ENCODE assay signal across 8 cellular contexts in the genomic region with DNA sequence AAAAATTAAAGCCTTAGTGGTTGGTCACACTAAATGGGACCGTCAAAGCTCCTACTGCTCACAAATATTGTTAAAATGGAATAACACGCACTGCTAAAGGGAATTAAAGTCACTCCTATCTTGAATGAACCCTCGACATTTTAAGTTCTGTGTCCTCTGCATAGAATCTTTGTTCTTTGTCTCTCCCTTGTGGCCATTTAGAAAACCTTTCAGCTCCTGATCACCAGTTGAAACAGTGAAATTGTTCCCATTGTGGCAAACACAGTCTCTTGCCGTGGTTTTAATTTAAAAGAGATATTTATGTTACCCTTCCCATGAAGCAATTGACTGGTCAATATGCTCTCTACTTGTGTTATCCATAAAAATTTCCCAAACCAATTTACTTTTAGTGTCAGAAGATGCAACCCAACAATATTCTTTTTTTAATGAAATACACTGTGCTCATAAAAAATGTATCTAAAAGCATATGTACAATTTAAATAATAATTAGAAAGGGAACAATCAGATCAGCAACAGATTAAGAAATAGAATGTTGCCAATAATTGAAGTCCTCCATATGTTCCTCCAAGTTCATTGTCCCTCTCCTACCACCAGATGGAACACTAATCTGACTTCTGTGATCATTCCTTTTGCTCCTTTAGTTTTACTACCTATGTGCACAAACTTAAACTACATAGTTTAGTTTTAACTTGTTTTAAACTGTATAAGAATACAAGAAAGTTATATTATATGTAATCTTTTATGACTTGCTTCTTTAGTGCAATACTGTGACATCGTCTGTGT. TPM values are rescaled to one million over a fixed set of nuclear protein-coding genes. Genes with fewer than 3 reads are reported as not detected.
A peak's percentile ranks its signal among the peaks of the same experiment; 100 is the strongest.
DNase-seq lines count a peak whose midpoint lies in the region; ATAC-seq and TF ChIP-seq lines count a peak whose summit lies in the region.
"Not testable (repeated sequence)": the region's sequence is repeated elsewhere in the genome, so short reads cannot be mapped to it uniquely, and the experiment has no call there.

No MANE protein-coding gene starts in this region.

- POLR2A ChIA-PET in AG04450 (lab: Yijun Ruan, JAX), result not testable (repeated sequence)

- H3K4me3 Mint-ChIP-seq in osteocyte (ENCODE audit: unreplicated experiment), result not testable (repeated sequence)

- WGBS in heart left ventricle, 4 donors, result 21 to 25% (median 24%) methylated on average over 5 of the region's 5 CpGs

- H3K9me3 Mint-ChIP-seq in osteocyte (ENCODE audit: unreplicated experiment), result not testable (repeated sequence)

- TF ChIP-seq CTCF in AG04450 (IDR thresholded peaks at IDR 0.05; ENCODE audit: low read depth, low read length), result peak; percentile 71
- TF ChIP-seq CTCF in GM13976 (IDR thresholded peaks at IDR 0.05; ENCODE audit: borderline replicate concordance, control extremely low read depth, extremely low read depth, insufficient read depth, missing control alignments), result peak; percentile 49
- TF ChIP-seq CTCF in HFF-Myc (IDR thresholded peaks at IDR 0.05; ENCODE audit: low read depth, low read length, missing control alignments), result peak; percentile 44
- peak; percentile 18 to 82 (median 60) for TF ChIP-seq CTCF in Peyer's patch (IDR thresholded peaks at IDR 0.05)
- peak; percentile 61 for TF ChIP-seq CTCF in brain microvascular endothelial cell (IDR thresholded peaks at IDR 0.05; ENCODE audit: low read depth, low read length, missing control alignments)
- TF ChIP-seq CTCF in heart left ventricle (IDR thresholded peaks at IDR 0.05), result peak in 11 of 12 donors; percentile 23 to 72 (median 54)
- TF ChIP-seq CTCF in osteocyte (IDR thresholded peaks at IDR 0.05), result peak; percentile 65

- intact Hi-C loops in heart left ventricle (cut with DNase I), result loop anchor here in 1 of 10 donors (5.0 kb wide), 1 partner anchor 290 kb away; no protein-coding TSS in a partner anchor

- not testable (repeated sequence) for H3K9me3 ChIP-seq in AG04450 (ENCODE audit: control insufficient read depth, insufficient read depth, low read length); Peyer's patch; heart left ventricle

- not testable (repeated sequence) for H3K27ac Mint-ChIP-seq in osteocyte (ENCODE audit: unreplicated experiment)

- in situ Hi-C loops in GM13976 (cut with MboI; ENCODE audit: low sequenced_read_pairs, unreplicated experiment); brain microvascular endothelial cell (cut with HindIII; ENCODE audit: low pct_ligation_motif_present, low sequenced_read_pairs): not testable (repeated sequence)

- not testable (repeated sequence) for H3K4me3 ChIP-seq in AG04450 (ENCODE audit: low read depth, low read length); HFF-Myc (replicated peaks; ENCODE audit: low read depth, low read length); Peyer's patch; brain microvascular endothelial cell (ENCODE audit: low read depth, low read length); heart left ventricle

- H3K4me1 ChIP-seq in Peyer's patch, heart left ventricle: not testable (repeated sequence)

- ATAC-seq in heart left ventricle, result peak in 2 of 4 donors; percentile 68 to 70

- not testable (repeated sequence) for H3K4me1 Mint-ChIP-seq in osteocyte (ENCODE audit: unreplicated experiment)

- not testable (repeated sequence) for H3K36me3 Mint-ChIP-seq in osteocyte (ENCODE audit: unreplicated experiment)

- DNase-seq in AG04450 (ENCODE audit: low read depth, low spot score), result peak; percentile 16
- peak; percentile 50 for DNase-seq in GM13976 (ENCODE audit: low spot score)
- DNase-seq in HFF-Myc (ENCODE audit: extremely low read depth, low read depth), result peak; percentile 30
- DNase-seq in Kasumi-1 (lab: John Stamatoyannopoulos, UW), result peak; percentile 78 to 86
- DNase-seq in Peyer's patch; heart left ventricle; osteocyte (ENCODE audit: extremely low spot score, unreplicated experiment): not testable (repeated sequence)
- DNase-seq in brain microvascular endothelial cell, result peak; percentile 14

- not testable (repeated sequence) for H3K27me3 ChIP-seq in AG04450 (ENCODE audit: control insufficient read depth, insufficient read depth, low read length); Peyer's patch; brain microvascular endothelial cell (replicated peaks); heart left ventricle

- H3K36me3 ChIP-seq in Peyer's patch; brain microvascular endothelial cell (replicated peaks); heart left ventricle: not testable (repeated sequence)

- not testable (repeated sequence) for TF ChIP-seq POLR2A in Peyer's patch (IDR thresholded peaks at IDR 0.05); heart left ventricle (IDR thresholded peaks at IDR 0.05)

- H3K27ac ChIP-seq in AG04450 (ENCODE audit: low read depth, low read length); Peyer's patch; brain microvascular endothelial cell; heart left ventricle: not testable (repeated sequence)

- CTCF ChIA-PET in AG04450 (lab: Charles Lee), result interaction anchor here (0.8 to 1.9 kb wide), 13 partner anchors 9 to 391 kb away, joined by 3 to 23 read pairs (median 4); partner anchors contain the start of gene TCAF1

- not testable (repeated sequence) for H3K27me3 Mint-ChIP-seq in osteocyte (ENCODE audit: unreplicated experiment)

RNA-seq across cellular contexts. Expression of gene CTAGE6, which starts 20.3 kb away (rescaled TPM):
- polyA plus RNA-seq in AG04450 (2011; rRNA removed) (not detected in 2 replicates), heart left ventricle (not detected)
- polyA minus RNA-seq in AG04450 (2011; rRNA and poly(A)+ RNA removed), result not detected in 2 replicates
- total RNA-seq in Peyer's patch (1 to 10 TPM in 3 of 4 donors, not detected in 1; 1.5 to 2.9 (median 1.7) TPM), heart left ventricle (not detected), osteocyte (0.60 and 0.86 TPM in 2 replicates)
